17 cellular contexts compared by ENCODE assay signal in the genomic region with DNA sequence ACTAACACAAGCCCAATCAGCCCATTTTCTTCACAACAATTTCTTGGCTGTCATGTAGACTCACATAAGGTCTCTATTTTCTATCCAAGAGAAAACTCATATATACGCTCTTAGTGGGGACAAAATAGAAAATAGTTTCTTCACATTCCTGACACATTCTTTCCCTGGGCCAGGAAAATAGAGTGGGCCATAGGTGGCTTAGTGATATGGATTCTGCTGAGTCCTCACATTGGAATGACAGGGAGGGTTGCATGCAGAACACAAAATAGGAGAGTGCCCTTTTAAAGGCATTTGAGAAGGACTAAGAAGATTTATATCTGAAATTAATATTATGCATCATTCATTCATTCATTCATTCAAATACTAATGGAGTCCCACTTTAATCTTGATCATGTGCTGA.
DNase-seq lines count a peak whose midpoint lies in the region; ATAC-seq and TF ChIP-seq lines count a peak whose summit lies in the region.
"Had no signal": no experiment of that assay in that cellular context is flagged by ENCODE, and none has a peak within 500 bp of the region (broad histone marks: within the 10 kb centered on the region; RNA-seq: fewer than 3 reads in every experiment).

No MANE protein-coding gene starts in this region.

- no peaks in the 10 kb centered on the region for H3K9me2 ChIP-seq in PC-3 (replicated peaks; ENCODE audit: low read length)

- no peak overlapping the region for H3K4me3 Mint-ChIP-seq in activated CD8-positive, alpha-beta T cell treated with anti-CD3 and anti-CD28 coated beads, Interleukin-2, amount 10 ng/mL, durations not matched to agents 7 days and 5 days
- H3K4me3 Mint-ChIP-seq: B cell; CD4-positive, CD25-positive, alpha-beta regulatory T cell; CD8-positive, alpha-beta T cell; GM23338; H9 had no signal

- H3K36me3 Mint-ChIP-seq in activated CD8-positive, alpha-beta T cell treated with anti-CD3 and anti-CD28 coated beads, Interleukin-2, amount 10 ng/mL, durations not matched to agents 7 days and 5 days (ENCODE audit: low read depth), result no peaks in the 10 kb centered on the region
- H3K36me3 Mint-ChIP-seq: CD4-positive, CD25-positive, alpha-beta regulatory T cell; CD8-positive, alpha-beta T cell had no signal

- no peaks in the 10 kb centered on the region for H3F3A ChIP-seq in PC-3 (ENCODE audit: low read length, unreplicated experiment)

- H3K79me2 ChIP-seq in PC-3 (ENCODE audit: low read length), result no peaks in the 10 kb centered on the region

- H3K9me3 ChIP-seq in PC-3 (ENCODE audit: low read length), result no peaks in the 10 kb centered on the region
- H3K9me3 ChIP-seq in mesodermal cell (ENCODE audit: control insufficient read depth, low read length), result no peaks in the 10 kb centered on the region
- H3K9me3 ChIP-seq: BLaER1 had no signal

- no CpG with 5 or more reads among the region's 1 CpG for WGBS in mesodermal cell (ENCODE audit: insufficient coverage in 2 of 2), 2 experiments

- intact Hi-C loops in PC-3 (cut with micrococcal nuclease), result no loop called here

- DNase-seq in EL (peak; percentile 13), PC-3 (peak; percentile 22), AG08395 (ENCODE audit: low spot score) (no peak)
- no peak for DNase-seq in activated CD8-positive, alpha-beta T cell treated with anti-CD3 and anti-CD28 coated beads, Interleukin-2, amount 10 ng/mL, durations not matched to agents 7 days and 5 days
- DNase-seq in effector CD8-positive, alpha-beta T cell (lab: John Stamatoyannopoulos, UW), result no peak
- DNase-seq: CD4-positive, CD25-positive, alpha-beta regulatory T cell; CD8-positive, alpha-beta T cell; DMS 273 treated with DMSO at 0.1 percent for 48 hours; DMS79; GF-D8; H9 had no signal

- H4K20me1 ChIP-seq in PC-3 (ENCODE audit: low read length), result no peaks in the 10 kb centered on the region
- H4K20me1 ChIP-seq: BLaER1 had no signal

- CTCF ChIA-PET in PC-3 (lab: Charles Lee), result no interaction called here
- CTCF ChIA-PET in activated CD8-positive, alpha-beta T cell treated with anti-CD3 and anti-CD28 coated beads, Interleukin-2, amount 10 ng/mL, durations not matched to agents 7 days and 5 days (lab: Charles Lee), result no interaction called here

- H3K27me3 Mint-ChIP-seq in activated CD8-positive, alpha-beta T cell treated with anti-CD3 and anti-CD28 coated beads, Interleukin-2, amount 10 ng/mL, durations not matched to agents 7 days and 5 days (ENCODE audit: low read depth), result no peaks in the 10 kb centered on the region
- H3K27me3 Mint-ChIP-seq: B cell had no signal

- BruUV-seq in PC-3 (replicated peaks; lab: Mats Ljungman, UMichigan), result no TSS peak

- H3K9ac ChIP-seq in PC-3 (ENCODE audit: low read length), result no peak overlapping the region
- H3K9ac ChIP-seq: BLaER1 had no signal

- H3K4me3 ChIP-seq in PC-3 (ENCODE audit: low read length) (no peak overlapping the region), mesodermal cell (ENCODE audit: extremely low read depth, insufficient read depth, low read length, poor library complexity, severe bottlenecking) (no peak overlapping the region)
- H3K4me3 ChIP-seq: BLaER1, GM23338 had no signal

- POLR2A ChIA-PET in PC-3 (lab: Charles Lee; ENCODE audit: unreplicated experiment), result interaction anchor here (0.6 kb wide), 1 partner anchor 42 kb away, joined by 3 read pairs; no protein-coding TSS in a partner anchor
- POLR2A ChIA-PET in activated CD8-positive, alpha-beta T cell treated with anti-CD3 and anti-CD28 coated beads, Interleukin-2, amount 10 ng/mL, durations not matched to agents 7 days and 5 days (lab: Charles Lee), result no interaction called here

- no peaks in the 10 kb centered on the region for H3K36me3 ChIP-seq in PC-3 (ENCODE audit: low read depth, low read length)
- H3K36me3 ChIP-seq in mesodermal cell (ENCODE audit: control insufficient read depth, insufficient read depth, low read length), result no peaks in the 10 kb centered on the region
- H3K36me3 ChIP-seq: BLaER1 had no signal

- H3K27ac Mint-ChIP-seq in activated CD8-positive, alpha-beta T cell treated with anti-CD3 and anti-CD28 coated beads, Interleukin-2, amount 10 ng/mL, durations not matched to agents 7 days and 5 days, result no peak overlapping the region
- H3K27ac Mint-ChIP-seq: B cell; CD4-positive, CD25-positive, alpha-beta regulatory T cell; CD8-positive, alpha-beta T cell; GM23338; H9 had no signal

- H3K27me3 ChIP-seq in PC-3 (ENCODE audit: low read length), result no peaks in the 10 kb centered on the region
- H3K27me3 ChIP-seq: BLaER1 had no signal

- ATAC-seq in PC-3, result no peak
- ATAC-seq in activated CD8-positive, alpha-beta T cell treated with anti-CD3 and anti-CD28 coated beads, Interleukin-2, amount 10 ng/mL, durations not matched to agents 7 days and 5 days, result no peak
- ATAC-seq: CD8-positive, alpha-beta T cell; GM23338; HCT116 had no signal

- no peak overlapping the region for H3K4me2 ChIP-seq in PC-3 (ENCODE audit: low read length)
- H3K4me2 ChIP-seq: BLaER1, GM23338 had no signal

- H3K27ac ChIP-seq in PC-3 (ENCODE audit: low read length), result no peak overlapping the region
- peak overlapping the region; percentile 48 for H3K27ac ChIP-seq in mesodermal cell (ENCODE audit: low read depth, low read length, severe bottlenecking)
- H3K27ac ChIP-seq: BLaER1, C4-2B had no signal

- H3K9me3 Mint-ChIP-seq in activated CD8-positive, alpha-beta T cell treated with anti-CD3 and anti-CD28 coated beads, Interleukin-2, amount 10 ng/mL, durations not matched to agents 7 days and 5 days (ENCODE audit: insufficient read depth), result no peaks in the 10 kb centered on the region
- H3K9me3 Mint-ChIP-seq: CD8-positive, alpha-beta T cell; GM23338; H9 had no signal

- no peak for TF ChIP-seq CTCF in PC-3 (conservative IDR thresholded peaks at IDR 0.05; ENCODE audit: low read depth, low read length)

- H2AFZ ChIP-seq in PC-3 (ENCODE audit: low read length), result no peak overlapping the region
- H2AFZ ChIP-seq: GM23338 had no signal

- no peaks in the 10 kb centered on the region for H3K4me1 Mint-ChIP-seq in activated CD8-positive, alpha-beta T cell treated with anti-CD3 and anti-CD28 coated beads, Interleukin-2, amount 10 ng/mL, durations not matched to agents 7 days and 5 days (ENCODE audit: low read depth)
- H3K4me1 Mint-ChIP-seq: B cell; CD4-positive, CD25-positive, alpha-beta regulatory T cell; GM23338 had no signal

- peaks cover 4% of the 10 kb centered on the region; the same call in 1 of the 2 replicates for H3K4me1 ChIP-seq in PC-3 (ENCODE audit: insufficient read depth, low read length)
- peaks cover 6% of the 10 kb centered on the region for H3K4me1 ChIP-seq in mesodermal cell (ENCODE audit: control insufficient read depth, insufficient read depth, low read length, poor library complexity, severe bottlenecking)
- H3K4me1 ChIP-seq: BLaER1 had no signal

Comparison
In these comparisons a context has a peak if more than half of its experiments do, and no peak if none do; other contexts are left out.
1. DNase-seq: peak in EL (single experiment) and PC-3 (single experiment); none in activated CD8-positive, alpha-beta T cell treated with anti-CD3 and anti-CD28 coated beads, Interleukin-2, amount 10 ng/mL, durations not matched to agents 7 days and 5 days (single experiment), AG08395 (single experiment) and effector CD8-positive, alpha-beta T cell (single experiment).